Comparison of ENCODE assay signal across 1 cellular context in the genomic region with DNA sequence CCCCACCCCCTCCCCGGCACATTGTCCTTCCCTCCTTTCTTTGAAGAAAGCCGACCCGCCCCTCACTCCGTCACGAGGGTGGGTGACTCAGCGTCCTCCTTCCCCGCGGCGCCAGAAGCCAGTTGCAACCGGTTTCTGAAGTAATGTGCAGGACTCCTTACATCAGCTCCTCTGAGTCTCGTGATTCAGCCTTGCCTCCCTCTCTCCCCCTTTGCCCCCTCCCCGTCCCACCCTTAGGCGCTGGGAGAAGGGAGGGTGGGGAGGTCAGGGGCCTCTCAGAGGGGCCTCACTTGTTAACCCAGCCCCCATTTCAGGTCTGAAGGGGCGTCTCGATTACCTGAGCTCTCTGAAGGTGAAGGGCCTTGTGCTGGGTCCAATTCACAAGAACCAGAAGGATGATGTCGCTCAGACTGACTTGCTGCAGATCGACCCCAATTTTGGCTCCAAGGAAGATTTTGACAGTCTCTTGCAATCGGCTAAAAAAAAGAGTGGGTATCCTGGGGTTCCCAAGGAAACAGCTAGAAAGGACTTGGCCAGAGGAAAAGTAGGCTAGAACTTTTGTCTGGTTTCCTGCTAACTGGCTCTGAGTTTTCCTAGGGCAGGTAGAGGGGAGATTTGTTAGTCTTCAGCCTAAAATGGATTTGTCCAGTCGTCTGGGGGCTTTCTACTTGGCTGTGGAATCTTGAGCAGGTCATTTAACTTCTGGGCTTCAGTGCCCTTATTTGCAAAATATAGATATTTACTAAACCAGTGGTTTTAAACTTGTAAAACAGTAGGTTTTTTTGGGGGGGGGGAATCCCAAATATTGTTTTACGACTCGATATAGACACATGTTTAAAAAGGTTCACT.
TF ChIP-seq lines count a peak whose summit lies in the region.

No MANE protein-coding gene starts in this region.

TF ChIP-seq in HepG2, 621 proteins besides CTCF, POLR2A, EP300 and RAD21 (continued from another document):
- TF ChIP-seq, protein P1, sequence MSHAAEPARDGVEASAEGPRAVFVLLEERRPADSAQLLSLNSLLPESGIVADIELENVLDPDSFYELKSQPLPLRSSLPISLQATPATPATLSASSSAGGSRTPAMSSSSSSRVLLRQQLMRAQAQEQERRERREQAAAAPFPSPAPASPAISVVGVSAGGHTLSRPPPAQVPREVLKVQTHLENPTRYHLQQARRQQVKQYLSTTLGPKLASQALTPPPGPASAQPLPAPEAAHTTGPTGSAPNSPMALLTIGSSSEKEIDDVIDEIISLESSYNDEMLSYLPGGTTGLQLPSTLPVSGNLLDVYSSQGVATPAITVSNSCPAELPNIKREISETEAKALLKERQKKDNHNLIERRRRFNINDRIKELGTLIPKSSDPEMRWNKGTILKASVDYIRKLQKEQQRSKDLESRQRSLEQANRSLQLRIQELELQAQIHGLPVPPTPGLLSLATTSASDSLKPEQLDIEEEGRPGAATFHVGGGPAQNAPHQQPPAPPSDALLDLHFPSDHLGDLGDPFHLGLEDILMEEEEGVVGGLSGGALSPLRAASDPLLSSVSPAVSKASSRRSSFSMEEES (CRISPR knock-in tag; IDR thresholded peaks at IDR 0.05), result peak; percentile 91
- no peak for TF ChIP-seq SRY (CRISPR knock-in tag; IDR thresholded peaks at IDR 0.05)
- TF ChIP-seq, protein P2, sequence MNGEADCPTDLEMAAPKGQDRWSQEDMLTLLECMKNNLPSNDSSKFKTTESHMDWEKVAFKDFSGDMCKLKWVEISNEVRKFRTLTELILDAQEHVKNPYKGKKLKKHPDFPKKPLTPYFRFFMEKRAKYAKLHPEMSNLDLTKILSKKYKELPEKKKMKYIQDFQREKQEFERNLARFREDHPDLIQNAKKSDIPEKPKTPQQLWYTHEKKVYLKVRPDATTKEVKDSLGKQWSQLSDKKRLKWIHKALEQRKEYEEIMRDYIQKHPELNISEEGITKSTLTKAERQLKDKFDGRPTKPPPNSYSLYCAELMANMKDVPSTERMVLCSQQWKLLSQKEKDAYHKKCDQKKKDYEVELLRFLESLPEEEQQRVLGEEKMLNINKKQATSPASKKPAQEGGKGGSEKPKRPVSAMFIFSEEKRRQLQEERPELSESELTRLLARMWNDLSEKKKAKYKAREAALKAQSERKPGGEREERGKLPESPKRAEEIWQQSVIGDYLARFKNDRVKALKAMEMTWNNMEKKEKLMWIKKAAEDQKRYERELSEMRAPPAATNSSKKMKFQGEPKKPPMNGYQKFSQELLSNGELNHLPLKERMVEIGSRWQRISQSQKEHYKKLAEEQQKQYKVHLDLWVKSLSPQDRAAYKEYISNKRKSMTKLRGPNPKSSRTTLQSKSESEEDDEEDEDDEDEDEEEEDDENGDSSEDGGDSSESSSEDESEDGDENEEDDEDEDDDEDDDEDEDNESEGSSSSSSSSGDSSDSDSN (CRISPR knock-in tag; IDR thresholded peaks at IDR 0.05), result no peak
- no peak for TF ChIP-seq MZF1 (CRISPR knock-in tag; IDR thresholded peaks at IDR 0.05; ENCODE audit: borderline replicate concordance)
- TF ChIP-seq MIER3 (CRISPR knock-in tag; IDR thresholded peaks at IDR 0.05; ENCODE audit: borderline replicate concordance), result peak; percentile 12
- TF ChIP-seq ZNF768 (CRISPR knock-in tag; IDR thresholded peaks at IDR 0.05), result no peak
- TF ChIP-seq DMAP1 (CRISPR knock-in tag; IDR thresholded peaks at IDR 0.05), result peak; percentile 49; the same call in 1 of the 2 replicates
- TF ChIP-seq ZNF460 (CRISPR knock-in tag; IDR thresholded peaks at IDR 0.05; ENCODE audit: borderline replicate concordance), result no peak
- peak in 1 of 2 experiments; percentile 20; a peak in 1 of 4 replicates for TF ChIP-seq MAFK (conservative IDR thresholded peaks at IDR 0.05 in 1 of 2, IDR thresholded peaks at IDR 0.05 in 1 of 2; ENCODE audit: low read length in 2 of 2)
- TF ChIP-seq ZNF607 (CRISPR knock-in tag; IDR thresholded peaks at IDR 0.05; ENCODE audit: borderline replicate concordance), result no peak
- no peak for TF ChIP-seq RORA (CRISPR knock-in tag; IDR thresholded peaks at IDR 0.05)
- no peak for TF ChIP-seq ZNF563 (CRISPR knock-in tag; IDR thresholded peaks at IDR 0.05)
- no peak for TF ChIP-seq ZNF773 (CRISPR knock-in tag; IDR thresholded peaks at IDR 0.05; ENCODE audit: borderline replicate concordance)
- no peak for TF ChIP-seq ZNF317 (CRISPR knock-in tag; IDR thresholded peaks at IDR 0.05)
- no peak for TF ChIP-seq ZNF564 (CRISPR knock-in tag; IDR thresholded peaks at IDR 0.05)
- no peak for TF ChIP-seq PPARG (CRISPR knock-in tag; conservative IDR thresholded peaks at IDR 0.05)
- TF ChIP-seq NCOA2 (CRISPR knock-in tag; IDR thresholded peaks at IDR 0.05), result 0 out of 2 replicates have a peak, but pooled peaks have one; percentile 8
- TF ChIP-seq SALL1 (CRISPR knock-in tag; IDR thresholded peaks at IDR 0.05), result no peak
- TF ChIP-seq, protein P3, sequence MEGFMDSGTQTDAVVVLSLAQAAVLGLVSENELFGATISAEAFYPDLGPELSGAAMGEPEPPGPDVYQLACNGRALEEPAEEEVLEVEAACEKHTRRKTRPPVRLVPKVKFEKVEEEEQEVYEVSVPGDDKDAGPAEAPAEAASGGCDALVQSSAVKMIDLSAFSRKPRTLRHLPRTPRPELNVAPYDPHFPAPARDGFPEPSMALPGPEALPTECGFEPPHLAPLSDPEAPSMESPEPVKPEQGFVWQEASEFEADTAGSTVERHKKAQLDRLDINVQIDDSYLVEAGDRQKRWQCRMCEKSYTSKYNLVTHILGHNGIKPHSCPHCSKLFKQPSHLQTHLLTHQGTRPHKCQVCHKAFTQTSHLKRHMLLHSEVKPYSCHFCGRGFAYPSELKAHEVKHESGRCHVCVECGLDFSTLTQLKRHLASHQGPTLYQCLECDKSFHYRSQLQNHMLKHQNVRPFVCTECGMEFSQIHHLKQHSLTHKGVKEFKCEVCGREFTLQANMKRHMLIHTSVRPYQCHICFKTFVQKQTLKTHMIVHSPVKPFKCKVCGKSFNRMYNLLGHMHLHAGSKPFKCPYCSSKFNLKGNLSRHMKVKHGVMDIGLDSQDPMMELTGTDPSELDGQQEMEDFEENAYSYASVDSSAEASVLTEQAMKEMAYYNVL (CRISPR knock-in tag; IDR thresholded peaks at IDR 0.05; ENCODE audit: borderline replicate concordance), result no peak
- TF ChIP-seq, protein P4, sequence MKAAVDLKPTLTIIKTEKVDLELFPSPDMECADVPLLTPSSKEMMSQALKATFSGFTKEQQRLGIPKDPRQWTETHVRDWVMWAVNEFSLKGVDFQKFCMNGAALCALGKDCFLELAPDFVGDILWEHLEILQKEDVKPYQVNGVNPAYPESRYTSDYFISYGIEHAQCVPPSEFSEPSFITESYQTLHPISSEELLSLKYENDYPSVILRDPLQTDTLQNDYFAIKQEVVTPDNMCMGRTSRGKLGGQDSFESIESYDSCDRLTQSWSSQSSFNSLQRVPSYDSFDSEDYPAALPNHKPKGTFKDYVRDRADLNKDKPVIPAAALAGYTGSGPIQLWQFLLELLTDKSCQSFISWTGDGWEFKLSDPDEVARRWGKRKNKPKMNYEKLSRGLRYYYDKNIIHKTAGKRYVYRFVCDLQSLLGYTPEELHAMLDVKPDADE (CRISPR knock-in tag; IDR thresholded peaks at IDR 0.05), result no peak
- TF ChIP-seq CEBPB (IDR thresholded peaks at IDR 0.05; ENCODE audit: borderline replicate concordance, low read depth, low read length), result peak; percentile 78; the same call in 1 of the 2 replicates
- peak; percentile 42; the same call in 1 of the 2 replicates for TF ChIP-seq SOX5 (CRISPR knock-in tag; IDR thresholded peaks at IDR 0.05; ENCODE audit: borderline replicate concordance)
- TF ChIP-seq KLF6 (CRISPR knock-in tag; IDR thresholded peaks at IDR 0.05), result peak; percentile 59; the same call in 1 of the 2 replicates
- TF ChIP-seq, protein P5, sequence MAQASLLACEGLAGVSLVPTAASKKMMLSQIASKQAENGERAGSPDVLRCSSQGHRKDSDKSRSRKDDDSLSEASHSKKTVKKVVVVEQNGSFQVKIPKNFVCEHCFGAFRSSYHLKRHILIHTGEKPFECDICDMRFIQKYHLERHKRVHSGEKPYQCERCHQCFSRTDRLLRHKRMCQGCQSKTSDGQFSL (CRISPR knock-in tag; IDR thresholded peaks at IDR 0.05), result no peak
- TF ChIP-seq ZNF253 (CRISPR knock-in tag; IDR thresholded peaks at IDR 0.05; ENCODE audit: borderline replicate concordance), result no peak
- 0 out of 2 replicates have a peak, but pooled peaks have one; percentile 15 for TF ChIP-seq ZNF790 (CRISPR knock-in tag; IDR thresholded peaks at IDR 0.05; ENCODE audit: borderline replicate concordance)
- TF ChIP-seq, protein P6, sequence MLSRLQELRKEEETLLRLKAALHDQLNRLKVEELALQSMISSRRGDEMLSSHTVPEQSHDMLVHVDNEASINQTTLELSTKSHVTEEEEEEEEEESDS (CRISPR knock-in tag; IDR thresholded peaks at IDR 0.05; ENCODE audit: borderline replicate concordance), result no peak
- TF ChIP-seq, protein P7, sequence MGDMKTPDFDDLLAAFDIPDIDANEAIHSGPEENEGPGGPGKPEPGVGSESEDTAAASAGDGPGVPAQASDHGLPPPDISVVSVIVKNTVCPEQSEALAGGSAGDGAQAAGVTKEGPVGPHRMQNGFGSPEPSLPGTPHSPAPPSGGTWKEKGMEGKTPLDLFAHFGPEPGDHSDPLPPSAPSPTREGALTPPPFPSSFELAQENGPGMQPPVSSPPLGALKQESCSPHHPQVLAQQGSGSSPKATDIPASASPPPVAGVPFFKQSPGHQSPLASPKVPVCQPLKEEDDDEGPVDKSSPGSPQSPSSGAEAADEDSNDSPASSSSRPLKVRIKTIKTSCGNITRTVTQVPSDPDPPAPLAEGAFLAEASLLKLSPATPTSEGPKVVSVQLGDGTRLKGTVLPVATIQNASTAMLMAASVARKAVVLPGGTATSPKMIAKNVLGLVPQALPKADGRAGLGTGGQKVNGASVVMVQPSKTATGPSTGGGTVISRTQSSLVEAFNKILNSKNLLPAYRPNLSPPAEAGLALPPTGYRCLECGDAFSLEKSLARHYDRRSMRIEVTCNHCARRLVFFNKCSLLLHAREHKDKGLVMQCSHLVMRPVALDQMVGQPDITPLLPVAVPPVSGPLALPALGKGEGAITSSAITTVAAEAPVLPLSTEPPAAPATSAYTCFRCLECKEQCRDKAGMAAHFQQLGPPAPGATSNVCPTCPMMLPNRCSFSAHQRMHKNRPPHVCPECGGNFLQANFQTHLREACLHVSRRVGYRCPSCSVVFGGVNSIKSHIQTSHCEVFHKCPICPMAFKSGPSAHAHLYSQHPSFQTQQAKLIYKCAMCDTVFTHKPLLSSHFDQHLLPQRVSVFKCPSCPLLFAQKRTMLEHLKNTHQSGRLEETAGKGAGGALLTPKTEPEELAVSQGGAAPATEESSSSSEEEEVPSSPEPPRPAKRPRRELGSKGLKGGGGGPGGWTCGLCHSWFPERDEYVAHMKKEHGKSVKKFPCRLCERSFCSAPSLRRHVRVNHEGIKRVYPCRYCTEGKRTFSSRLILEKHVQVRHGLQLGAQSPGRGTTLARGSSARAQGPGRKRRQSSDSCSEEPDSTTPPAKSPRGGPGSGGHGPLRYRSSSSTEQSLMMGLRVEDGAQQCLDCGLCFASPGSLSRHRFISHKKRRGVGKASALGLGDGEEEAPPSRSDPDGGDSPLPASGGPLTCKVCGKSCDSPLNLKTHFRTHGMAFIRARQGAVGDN (CRISPR knock-in tag; IDR thresholded peaks at IDR 0.05), result no peak
- TF ChIP-seq, protein P8, sequence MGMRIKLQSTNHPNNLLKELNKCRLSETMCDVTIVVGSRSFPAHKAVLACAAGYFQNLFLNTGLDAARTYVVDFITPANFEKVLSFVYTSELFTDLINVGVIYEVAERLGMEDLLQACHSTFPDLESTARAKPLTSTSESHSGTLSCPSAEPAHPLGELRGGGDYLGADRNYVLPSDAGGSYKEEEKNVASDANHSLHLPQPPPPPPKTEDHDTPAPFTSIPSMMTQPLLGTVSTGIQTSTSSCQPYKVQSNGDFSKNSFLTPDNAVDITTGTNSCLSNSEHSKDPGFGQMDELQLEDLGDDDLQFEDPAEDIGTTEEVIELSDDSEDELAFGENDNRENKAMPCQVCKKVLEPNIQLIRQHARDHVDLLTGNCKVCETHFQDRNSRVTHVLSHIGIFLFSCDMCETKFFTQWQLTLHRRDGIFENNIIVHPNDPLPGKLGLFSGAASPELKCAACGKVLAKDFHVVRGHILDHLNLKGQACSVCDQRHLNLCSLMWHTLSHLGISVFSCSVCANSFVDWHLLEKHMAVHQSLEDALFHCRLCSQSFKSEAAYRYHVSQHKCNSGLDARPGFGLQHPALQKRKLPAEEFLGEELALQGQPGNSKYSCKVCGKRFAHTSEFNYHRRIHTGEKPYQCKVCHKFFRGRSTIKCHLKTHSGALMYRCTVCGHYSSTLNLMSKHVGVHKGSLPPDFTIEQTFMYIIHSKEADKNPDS (CRISPR knock-in tag; IDR thresholded peaks at IDR 0.05), result no peak
- TF ChIP-seq, protein P9, sequence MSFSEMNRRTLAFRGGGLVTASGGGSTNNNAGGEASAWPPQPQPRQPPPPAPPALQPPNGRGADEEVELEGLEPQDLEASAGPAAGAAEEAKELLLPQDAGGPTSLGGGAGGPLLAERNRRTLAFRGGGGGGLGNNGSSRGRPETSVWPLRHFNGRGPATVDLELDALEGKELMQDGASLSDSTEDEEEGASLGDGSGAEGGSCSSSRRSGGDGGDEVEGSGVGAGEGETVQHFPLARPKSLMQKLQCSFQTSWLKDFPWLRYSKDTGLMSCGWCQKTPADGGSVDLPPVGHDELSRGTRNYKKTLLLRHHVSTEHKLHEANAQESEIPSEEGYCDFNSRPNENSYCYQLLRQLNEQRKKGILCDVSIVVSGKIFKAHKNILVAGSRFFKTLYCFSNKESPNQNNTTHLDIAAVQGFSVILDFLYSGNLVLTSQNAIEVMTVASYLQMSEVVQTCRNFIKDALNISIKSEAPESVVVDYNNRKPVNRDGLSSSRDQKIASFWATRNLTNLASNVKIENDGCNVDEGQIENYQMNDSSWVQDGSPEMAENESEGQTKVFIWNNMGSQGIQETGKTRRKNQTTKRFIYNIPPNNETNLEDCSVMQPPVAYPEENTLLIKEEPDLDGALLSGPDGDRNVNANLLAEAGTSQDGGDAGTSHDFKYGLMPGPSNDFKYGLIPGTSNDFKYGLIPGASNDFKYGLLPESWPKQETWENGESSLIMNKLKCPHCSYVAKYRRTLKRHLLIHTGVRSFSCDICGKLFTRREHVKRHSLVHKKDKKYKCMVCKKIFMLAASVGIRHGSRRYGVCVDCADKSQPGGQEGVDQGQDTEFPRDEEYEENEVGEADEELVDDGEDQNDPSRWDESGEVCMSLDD (CRISPR knock-in tag; IDR thresholded peaks at IDR 0.05; ENCODE audit: borderline replicate concordance), result no peak
- no peak for TF ChIP-seq SOX13 (IDR thresholded peaks at IDR 0.05)
- TF ChIP-seq SOX13 (CRISPR knock-in tag; conservative IDR thresholded peaks at IDR 0.05 in 1 of 2, IDR thresholded peaks at IDR 0.05 in 1 of 2), result peak in 1 of 2 experiments; percentile 33; a peak in 1 of 4 replicates
- TF ChIP-seq BHLHE40 (IDR thresholded peaks at IDR 0.05; ENCODE audit: low read length), result peak; percentile 81
- no peak for TF ChIP-seq ZNF34 (CRISPR knock-in tag; IDR thresholded peaks at IDR 0.05; ENCODE audit: borderline replicate concordance)
- TF ChIP-seq SMC3 (IDR thresholded peaks at IDR 0.05; ENCODE audit: low read length), result no peak
- no peak for TF ChIP-seq ZNF260 (CRISPR knock-in tag; IDR thresholded peaks at IDR 0.05; ENCODE audit: borderline replicate concordance, low read depth)
- TF ChIP-seq, protein P10, sequence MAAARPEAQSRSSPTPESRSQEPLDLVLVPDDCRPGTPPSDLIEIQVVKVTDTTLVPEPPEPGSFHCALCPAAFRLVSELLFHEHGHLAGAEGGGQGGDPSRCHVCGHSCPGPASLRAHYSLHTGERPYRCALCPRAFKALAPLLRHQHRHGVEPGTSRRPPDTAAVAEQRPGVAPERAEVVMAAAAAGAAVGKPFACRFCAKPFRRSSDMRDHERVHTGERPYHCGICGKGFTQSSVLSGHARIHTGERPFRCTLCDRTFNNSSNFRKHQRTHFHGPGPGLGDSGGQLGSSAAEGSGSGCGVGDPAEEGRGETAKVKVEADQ (CRISPR knock-in tag; IDR thresholded peaks at IDR 0.05; ENCODE audit: borderline replicate concordance), result no peak
